ENCODE assay signal across 1 cellular context in the genomic region with DNA sequence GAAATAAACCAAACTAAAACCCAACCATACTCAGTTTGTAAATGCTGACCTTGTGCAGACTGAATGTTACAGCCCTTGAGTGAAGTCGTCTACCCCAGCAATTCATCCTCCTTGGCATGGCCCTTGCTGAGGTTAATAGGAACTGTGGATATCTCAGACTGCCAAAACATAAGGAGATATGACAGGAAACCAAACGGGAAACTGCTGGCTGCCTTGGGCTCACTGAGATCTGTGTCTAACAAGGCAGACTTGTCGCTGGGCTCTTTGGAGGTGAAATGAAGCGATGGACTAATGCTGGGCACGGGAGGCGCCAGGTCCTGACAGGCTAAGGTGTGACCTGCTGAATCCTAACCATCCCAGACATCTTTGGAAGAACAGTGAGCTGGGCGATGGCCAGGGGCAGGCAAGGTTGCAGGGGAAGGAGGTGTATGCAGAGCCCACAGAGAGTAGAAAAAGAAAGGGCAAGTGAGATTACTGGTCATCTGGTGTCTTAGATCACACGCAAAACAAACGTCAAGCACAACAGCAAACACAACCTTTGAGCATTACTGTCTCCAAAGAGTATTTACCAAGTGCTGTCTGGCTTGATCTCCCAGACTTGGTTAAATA.
A peak's percentile ranks its signal among the peaks of the same experiment; 100 is the strongest.
TF ChIP-seq lines count a peak whose summit lies in the region.

No MANE protein-coding gene starts in this region.

TF ChIP-seq in HepG2, 621 proteins besides CTCF, POLR2A, EP300 and RAD21 (continued from another document):
- TF ChIP-seq, protein P1, sequence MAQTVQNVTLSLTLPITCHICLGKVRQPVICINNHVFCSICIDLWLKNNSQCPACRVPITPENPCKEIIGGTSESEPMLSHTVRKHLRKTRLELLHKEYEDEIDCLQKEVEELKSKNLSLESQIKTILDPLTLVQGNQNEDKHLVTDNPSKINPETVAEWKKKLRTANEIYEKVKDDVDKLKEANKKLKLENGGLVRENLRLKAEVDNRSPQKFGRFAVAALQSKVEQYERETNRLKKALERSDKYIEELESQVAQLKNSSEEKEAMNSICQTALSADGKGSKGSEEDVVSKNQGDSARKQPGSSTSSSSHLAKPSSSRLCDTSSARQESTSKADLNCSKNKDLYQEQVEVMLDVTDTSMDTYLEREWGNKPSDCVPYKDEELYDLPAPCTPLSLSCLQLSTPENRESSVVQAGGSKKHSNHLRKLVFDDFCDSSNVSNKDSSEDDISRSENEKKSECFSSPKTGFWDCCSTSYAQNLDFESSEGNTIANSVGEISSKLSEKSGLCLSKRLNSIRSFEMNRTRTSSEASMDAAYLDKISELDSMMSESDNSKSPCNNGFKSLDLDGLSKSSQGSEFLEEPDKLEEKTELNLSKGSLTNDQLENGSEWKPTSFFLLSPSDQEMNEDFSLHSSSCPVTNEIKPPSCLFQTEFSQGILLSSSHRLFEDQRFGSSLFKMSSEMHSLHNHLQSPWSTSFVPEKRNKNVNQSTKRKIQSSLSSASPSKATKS (CRISPR knock-in tag; IDR thresholded peaks at IDR 0.05): no peak
- TF ChIP-seq ZNF333 (CRISPR knock-in tag; IDR thresholded peaks at IDR 0.05; ENCODE audit: borderline replicate concordance) (no peak), FOSL2 (CRISPR knock-in tag; IDR thresholded peaks at IDR 0.05) (peak; percentile 73), HOXD1 (CRISPR knock-in tag; IDR thresholded peaks at IDR 0.05) (no peak), HNF4A (CRISPR knock-in tag; IDR thresholded peaks at IDR 0.05) (peak; percentile 97), ZNF724P (CRISPR knock-in tag; IDR thresholded peaks at IDR 0.05; ENCODE audit: borderline replicate concordance) (peak; percentile 33; the same call in 1 of the 2 replicates), ZNF777 (CRISPR knock-in tag; IDR thresholded peaks at IDR 0.05) (no peak), ZNF546 (CRISPR knock-in tag; conservative IDR thresholded peaks at IDR 0.05) (no peak)
- TF ChIP-seq, protein P2, sequence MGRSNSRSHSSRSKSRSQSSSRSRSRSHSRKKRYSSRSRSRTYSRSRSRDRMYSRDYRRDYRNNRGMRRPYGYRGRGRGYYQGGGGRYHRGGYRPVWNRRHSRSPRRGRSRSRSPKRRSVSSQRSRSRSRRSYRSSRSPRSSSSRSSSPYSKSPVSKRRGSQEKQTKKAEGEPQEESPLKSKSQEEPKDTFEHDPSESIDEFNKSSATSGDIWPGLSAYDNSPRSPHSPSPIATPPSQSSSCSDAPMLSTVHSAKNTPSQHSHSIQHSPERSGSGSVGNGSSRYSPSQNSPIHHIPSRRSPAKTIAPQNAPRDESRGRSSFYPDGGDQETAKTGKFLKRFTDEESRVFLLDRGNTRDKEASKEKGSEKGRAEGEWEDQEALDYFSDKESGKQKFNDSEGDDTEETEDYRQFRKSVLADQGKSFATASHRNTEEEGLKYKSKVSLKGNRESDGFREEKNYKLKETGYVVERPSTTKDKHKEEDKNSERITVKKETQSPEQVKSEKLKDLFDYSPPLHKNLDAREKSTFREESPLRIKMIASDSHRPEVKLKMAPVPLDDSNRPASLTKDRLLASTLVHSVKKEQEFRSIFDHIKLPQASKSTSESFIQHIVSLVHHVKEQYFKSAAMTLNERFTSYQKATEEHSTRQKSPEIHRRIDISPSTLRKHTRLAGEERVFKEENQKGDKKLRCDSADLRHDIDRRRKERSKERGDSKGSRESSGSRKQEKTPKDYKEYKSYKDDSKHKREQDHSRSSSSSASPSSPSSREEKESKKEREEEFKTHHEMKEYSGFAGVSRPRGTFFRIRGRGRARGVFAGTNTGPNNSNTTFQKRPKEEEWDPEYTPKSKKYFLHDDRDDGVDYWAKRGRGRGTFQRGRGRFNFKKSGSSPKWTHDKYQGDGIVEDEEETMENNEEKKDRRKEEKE (IDR thresholded peaks at IDR 0.05): no peak
- TF ChIP-seq, protein P3, sequence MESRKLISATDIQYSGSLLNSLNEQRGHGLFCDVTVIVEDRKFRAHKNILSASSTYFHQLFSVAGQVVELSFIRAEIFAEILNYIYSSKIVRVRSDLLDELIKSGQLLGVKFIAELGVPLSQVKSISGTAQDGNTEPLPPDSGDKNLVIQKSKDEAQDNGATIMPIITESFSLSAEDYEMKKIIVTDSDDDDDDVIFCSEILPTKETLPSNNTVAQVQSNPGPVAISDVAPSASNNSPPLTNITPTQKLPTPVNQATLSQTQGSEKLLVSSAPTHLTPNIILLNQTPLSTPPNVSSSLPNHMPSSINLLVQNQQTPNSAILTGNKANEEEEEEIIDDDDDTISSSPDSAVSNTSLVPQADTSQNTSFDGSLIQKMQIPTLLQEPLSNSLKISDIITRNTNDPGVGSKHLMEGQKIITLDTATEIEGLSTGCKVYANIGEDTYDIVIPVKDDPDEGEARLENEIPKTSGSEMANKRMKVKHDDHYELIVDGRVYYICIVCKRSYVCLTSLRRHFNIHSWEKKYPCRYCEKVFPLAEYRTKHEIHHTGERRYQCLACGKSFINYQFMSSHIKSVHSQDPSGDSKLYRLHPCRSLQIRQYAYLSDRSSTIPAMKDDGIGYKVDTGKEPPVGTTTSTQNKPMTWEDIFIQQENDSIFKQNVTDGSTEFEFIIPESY (CRISPR knock-in tag; IDR thresholded peaks at IDR 0.05): peak; percentile 16; the same call in 1 of the 2 replicates
- TF ChIP-seq, protein P4, sequence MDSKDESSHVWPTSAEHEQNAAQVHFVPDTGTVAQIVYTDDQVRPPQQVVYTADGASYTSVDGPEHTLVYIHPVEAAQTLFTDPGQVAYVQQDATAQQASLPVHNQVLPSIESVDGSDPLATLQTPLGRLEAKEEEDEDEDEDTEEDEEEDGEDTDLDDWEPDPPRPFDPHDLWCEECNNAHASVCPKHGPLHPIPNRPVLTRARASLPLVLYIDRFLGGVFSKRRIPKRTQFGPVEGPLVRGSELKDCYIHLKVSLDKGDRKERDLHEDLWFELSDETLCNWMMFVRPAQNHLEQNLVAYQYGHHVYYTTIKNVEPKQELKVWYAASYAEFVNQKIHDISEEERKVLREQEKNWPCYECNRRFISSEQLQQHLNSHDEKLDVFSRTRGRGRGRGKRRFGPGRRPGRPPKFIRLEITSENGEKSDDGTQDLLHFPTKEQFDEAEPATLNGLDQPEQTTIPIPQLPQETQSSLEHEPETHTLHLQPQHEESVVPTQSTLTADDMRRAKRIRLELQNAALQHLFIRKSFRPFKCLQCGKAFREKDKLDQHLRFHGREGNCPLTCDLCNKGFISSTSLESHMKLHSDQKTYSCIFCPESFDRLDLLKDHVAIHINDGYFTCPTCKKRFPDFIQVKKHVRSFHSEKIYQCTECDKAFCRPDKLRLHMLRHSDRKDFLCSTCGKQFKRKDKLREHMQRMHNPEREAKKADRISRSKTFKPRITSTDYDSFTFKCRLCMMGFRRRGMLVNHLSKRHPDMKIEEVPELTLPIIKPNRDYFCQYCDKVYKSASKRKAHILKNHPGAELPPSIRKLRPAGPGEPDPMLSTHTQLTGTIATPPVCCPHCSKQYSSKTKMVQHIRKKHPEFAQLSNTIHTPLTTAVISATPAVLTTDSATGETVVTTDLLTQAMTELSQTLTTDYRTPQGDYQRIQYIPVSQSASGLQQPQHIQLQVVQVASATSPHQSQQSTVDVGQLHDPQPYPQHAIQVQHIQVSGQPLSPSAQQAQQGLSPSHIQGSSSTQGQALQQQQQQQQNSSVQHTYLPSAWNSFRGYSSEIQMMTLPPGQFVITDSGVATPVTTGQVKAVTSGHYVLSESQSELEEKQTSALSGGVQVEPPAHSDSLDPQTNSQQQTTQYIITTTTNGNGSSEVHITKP (CRISPR knock-in tag; IDR thresholded peaks at IDR 0.05; ENCODE audit: low read depth): no peak
TF ChIP-seq in HepG2: peak in this region for 170.
